9 cellular contexts compared by ENCODE assay signal in genomic region chr2:120539937-120540718, GRCh38.
A peak's percentile ranks its signal among the peaks of the same experiment; 100 is the strongest.
DNase-seq lines count a peak whose midpoint lies in the region; ATAC-seq and TF ChIP-seq lines count a peak whose summit lies in the region.
"Had no signal": no experiment of that assay in that cellular context is flagged by ENCODE, and none has a peak within 500 bp of the region (broad histone marks: within the 10 kb centered on the region; RNA-seq: fewer than 3 reads in every experiment).

No MANE protein-coding gene starts in this region.

- no peak overlapping the region for H3K4ac ChIP-seq in mesendoderm (ENCODE audit: low read depth, low read length)

- WGBS in mesendoderm (ENCODE audit: extremely low coverage, insufficient coverage, low lambda C conversion rate): no CpG with 5 or more reads among the region's 17 CpGs

- H3K9me3 ChIP-seq in colonic mucosa (no peaks in the 10 kb centered on the region), T-helper 17 cell (ENCODE audit: control insufficient read depth, low read length, poor library complexity, severe bottlenecking) (no peaks in the 10 kb centered on the region)

- no peaks in the 10 kb centered on the region for H3K36me3 Mint-ChIP-seq in T-helper 17 cell (ENCODE audit: low read depth)
- H3K36me3 Mint-ChIP-seq: immature natural killer cell had no signal

- H3K4me3 Mint-ChIP-seq in T-helper 17 cell: no peak overlapping the region
- H3K4me3 Mint-ChIP-seq: immature natural killer cell had no signal

- no peak overlapping the region for H2BK120ac ChIP-seq in mesendoderm (ENCODE audit: low read depth, low read length)

- no peak overlapping the region for H3K9ac ChIP-seq in colonic mucosa (ENCODE audit: low read depth in 2 of 2, low read length in 2 of 2)
- no peak overlapping the region for H3K9ac ChIP-seq in mesendoderm (ENCODE audit: low read length)

- H3K27me3 Mint-ChIP-seq in T-helper 17 cell: peaks cover 26% of the 10 kb centered on the region

- H3K79me2 ChIP-seq in mesendoderm (ENCODE audit: control insufficient read depth, insufficient read depth, low read length): no peaks in the 10 kb centered on the region

- no peak for TF ChIP-seq CTCF in AG09319 (IDR thresholded peaks at IDR 0.05; ENCODE audit: low read depth, low read length)
- TF ChIP-seq CTCF in colonic mucosa (IDR thresholded peaks at IDR 0.05): no peak

- intact Hi-C loops in colonic mucosa (cut with DNase I): no loop called here

- H2BK15ac ChIP-seq in mesendoderm (replicated peaks; ENCODE audit: low read depth): no peak overlapping the region

- H3K36me3 ChIP-seq in colonic mucosa (no peaks in the 10 kb centered on the region), mesendoderm (ENCODE audit: control insufficient read depth, insufficient read depth, low read length) (no peaks in the 10 kb centered on the region)

- no peak overlapping the region for H3K27ac Mint-ChIP-seq in T-helper 17 cell
- H3K27ac Mint-ChIP-seq: immature natural killer cell had no signal

- H3K4me1 ChIP-seq in colonic mucosa (no peaks in the 10 kb centered on the region), mesendoderm (ENCODE audit: control insufficient read depth, low read depth, low read length) (peaks cover 2% of the 10 kb centered on the region)

- ATAC-seq in HG03175 (IDR thresholded peaks at IDR 0.05; ENCODE audit: unreplicated experiment) (no peak), T-helper 17 cell (no peak), GM21529 (IDR thresholded peaks at IDR 0.05; ENCODE audit: unreplicated experiment) (no peak)

- no peak overlapping the region for H3K27ac ChIP-seq in colonic mucosa
- H3K27ac ChIP-seq in mesendoderm (ENCODE audit: low read depth, low read length): no peak overlapping the region

- H3K23ac ChIP-seq in mesendoderm (ENCODE audit: low read length): no peak overlapping the region

- H3K27me3 ChIP-seq in colonic mucosa (no peaks in the 10 kb centered on the region), mesendoderm (ENCODE audit: insufficient read depth, low read length, poor library complexity) (no peaks in the 10 kb centered on the region)

- no peaks in the 10 kb centered on the region for H3K4me1 Mint-ChIP-seq in T-helper 17 cell
- H3K4me1 Mint-ChIP-seq: immature natural killer cell had no signal

- no peak overlapping the region for H2BK5ac ChIP-seq in mesendoderm (ENCODE audit: low read length)

- H3K4me3 ChIP-seq in colonic mucosa: no peak overlapping the region
- H3K4me3 ChIP-seq in mesendoderm (ENCODE audit: low read length): no peak overlapping the region

- no peak overlapping the region for H3K4me2 ChIP-seq in mesendoderm (ENCODE audit: low read length)

- peak; percentile 90 for DNase-seq in AG09319 (ENCODE audit: extremely low read depth, low read depth)
- peak; percentile 41 for DNase-seq in MV-4-11 (lab: John Stamatoyannopoulos, UW)
- DNase-seq in colonic mucosa: peak; percentile 23
- peak; percentile 93 for DNase-seq in mesendoderm
- DNase-seq in T-helper 17 cell: no peak
- DNase-seq in cortex of kidney (lab: John Stamatoyannopoulos, UW): no peak
- DNase-seq: immature natural killer cell had no signal

- no peak overlapping the region for H4K5ac ChIP-seq in mesendoderm (ENCODE audit: low read length)

- no peaks in the 10 kb centered on the region for H3K79me1 ChIP-seq in mesendoderm (ENCODE audit: low read length)

- no peak overlapping the region for H4K8ac ChIP-seq in mesendoderm (ENCODE audit: low read depth, low read length)

- no peak overlapping the region for H3K18ac ChIP-seq in mesendoderm (ENCODE audit: low read length)

- H3K56ac ChIP-seq in mesendoderm (ENCODE audit: low read length): peak overlapping the region; percentile 42

- no peak overlapping the region for H2AK5ac ChIP-seq in mesendoderm (ENCODE audit: low read length)

Comparison
In these comparisons a context has a peak if more than half of its experiments do, and no peak if none do; other contexts are left out.
1. DNase-seq: peak in AG09319 (single experiment), MV-4-11 (single experiment), colonic mucosa (single experiment) and mesendoderm (single experiment); none in T-helper 17 cell (0 of 3) and cortex of kidney (single experiment).